1 cellular context compared by ENCODE assay signal in genomic region chr13:89554801-89555200, GRCh38.
TF ChIP-seq lines count a peak whose summit lies in the region.

No MANE protein-coding gene starts in this region.

TF ChIP-seq in HepG2, 621 proteins besides CTCF, POLR2A, EP300 and RAD21 (continued from another document):
- TF ChIP-seq DMTF1 (CRISPR knock-in tag; IDR thresholded peaks at IDR 0.05) (no peak), ZBTB20 (CRISPR knock-in tag; IDR thresholded peaks at IDR 0.05; ENCODE audit: borderline replicate concordance, low read depth) (no peak)
